ENCODE assay signal across 17 cellular contexts in the genomic region with DNA sequence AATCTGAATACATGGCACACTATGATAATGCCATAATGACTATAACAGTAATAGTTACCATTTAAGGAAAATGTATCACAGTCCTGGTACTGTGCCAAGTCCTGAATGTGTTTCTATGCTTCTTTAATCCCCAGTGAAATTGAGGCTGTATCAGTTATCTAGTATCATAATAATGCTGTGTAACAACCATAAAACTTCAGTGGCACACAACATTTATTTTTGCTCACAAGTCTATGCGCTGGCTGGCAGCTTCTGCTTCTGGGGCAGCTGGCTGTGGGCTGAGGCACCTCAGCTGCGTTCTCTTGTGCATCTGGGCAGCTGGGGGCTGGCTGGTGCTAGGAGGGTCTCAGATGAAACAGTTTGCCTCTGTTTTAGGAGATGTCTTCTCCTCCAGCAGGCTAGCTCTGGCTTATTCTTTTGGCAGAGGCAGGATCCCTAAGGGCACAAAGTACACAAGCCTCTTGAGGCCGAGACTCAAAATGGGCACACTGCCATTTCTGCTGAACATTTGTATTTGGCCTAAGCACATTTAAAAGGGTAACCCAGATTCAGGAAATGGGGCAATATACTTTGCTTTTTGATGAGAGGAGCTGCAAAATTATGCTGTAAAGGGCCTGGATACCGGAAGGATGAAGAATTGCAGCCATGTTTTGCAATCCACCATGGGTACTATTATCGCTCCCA.
"Had no signal": no experiment of that assay in that cellular context is flagged by ENCODE, and none has a peak within 500 bp of the region (broad histone marks: within the 10 kb centered on the region; RNA-seq: fewer than 3 reads in every experiment).

No MANE protein-coding gene starts in this region.

- ATAC-seq: effector memory CD8-positive, alpha-beta T cell; esophagus mucosa; gastroesophageal sphincter; heart left ventricle; right cardiac atrium; WTC11 had no signal

- DNase-seq: activated CD8-positive, alpha-beta memory T cell treated with anti-CD3 and anti-CD28 coated beads for 24 hours; activated CD8-positive, alpha-beta memory T cell treated with anti-CD3 and anti-CD28 coated beads, Interleukin-2, amount 50 U/mL, for 4 hours; activated naive CD4-positive, alpha-beta T cell treated with Interleukin-2 at 50 U/mL for 16 hours; activated naive CD8-positive, alpha-beta T cell treated with anti-CD3 and anti-CD28 coated beads for 36 hours; activated T-cell treated with anti-CD3 and anti-CD28 coated beads, Interleukin-2, amount 50 U/mL, for 24 hours; effector memory CD8-positive, alpha-beta T cell; heart left ventricle; right cardiac atrium; stimulated activated CD4-positive, alpha-beta T cell treated with anti-CD3 and anti-CD28 coated beads, Interleukin-4, amount 100 ng/mL, for 24 hours; stimulated activated naive CD4-positive, alpha-beta T cell treated with Interleukin-2 at 50 U/mL for 16 hours; T-helper 9 cell had no signal

- H3K4me1 ChIP-seq: parathyroid adenoma had no signal

- H3K79me2 ChIP-seq: parathyroid adenoma had no signal

- H3K4me3 ChIP-seq: gastroesophageal sphincter, heart left ventricle, thoracic aorta had no signal

- H2AFZ ChIP-seq: parathyroid adenoma had no signal

- H3K27me3 ChIP-seq: gastroesophageal sphincter, heart left ventricle, neutrophil had no signal

- H3K9me3 ChIP-seq: gastroesophageal sphincter, neutrophil, thoracic aorta had no signal

- H3K27ac ChIP-seq: gastroesophageal sphincter, heart left ventricle, neutrophil, parathyroid adenoma, thoracic aorta had no signal

- H3K36me3 ChIP-seq: gastroesophageal sphincter, heart left ventricle, neutrophil, thoracic aorta had no signal

- H3K9ac ChIP-seq: parathyroid adenoma had no signal
